In the genomic region with DNA sequence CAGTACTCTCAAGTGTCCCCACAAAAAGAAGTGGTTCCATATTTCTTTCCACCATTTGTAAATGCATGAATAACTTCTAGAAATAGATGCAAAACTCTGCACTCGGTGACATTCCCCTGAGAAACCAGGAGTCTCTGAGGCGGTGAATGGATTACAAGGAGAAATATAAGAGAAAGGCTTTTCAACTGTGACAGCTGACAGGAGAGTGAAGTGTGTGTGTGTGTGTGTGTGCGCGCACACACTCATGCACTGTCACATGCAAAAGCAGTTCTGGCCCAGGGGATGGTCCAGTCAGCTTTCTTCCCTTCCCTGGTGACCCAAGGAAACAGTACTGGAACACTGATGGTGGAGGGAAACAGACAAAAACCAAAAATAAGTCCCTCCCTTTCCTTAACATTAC, we compare ENCODE assay signal across 25 cellular contexts.
"Had no signal": no experiment of that assay in that cellular context is flagged by ENCODE, and none has a peak within 500 bp of the region (broad histone marks: within the 10 kb centered on the region; RNA-seq: fewer than 3 reads in every experiment).

No MANE protein-coding gene starts in this region.

- H3K27me3 ChIP-seq: colonic mucosa, foreskin keratinocyte, gastroesophageal sphincter, heart left ventricle, hepatocyte, left lung had no signal

- H3K4me3 Mint-ChIP-seq: dendritic cell treated with granulocyte-macrophage colony-stimulating factor and Interleukin-4, amounts not matched to agents 40 ng/mL and 50 ng/mL, for 4 days; effector memory CD8-positive, alpha-beta T cell; endodermal cell; immature natural killer cell; mesothelial cell of epicardium had no signal

- H3K4me1 ChIP-seq: colonic mucosa, foreskin keratinocyte, gastroesophageal sphincter, heart left ventricle, left lung, lower lobe of right lung had no signal

- DNase-seq: colonic mucosa; cortex of kidney; effector CD8-positive, alpha-beta T cell; effector memory CD8-positive, alpha-beta T cell; endodermal cell; erythroblast; foreskin keratinocyte; heart left ventricle; hypothalamus; immature natural killer cell; islet precursor cell; kidney; kidney glomerular epithelial cell; left colon; left lung; left ventricle myocardium superior; lower lobe of right lung; mesenchymal stem cell; mucosa of descending colon had no signal

- H2AFZ ChIP-seq: hepatocyte had no signal

- H3K9me3 Mint-ChIP-seq: dendritic cell treated with granulocyte-macrophage colony-stimulating factor and Interleukin-4, amounts not matched to agents 40 ng/mL and 50 ng/mL, for 4 days; effector memory CD8-positive, alpha-beta T cell; endodermal cell; mesothelial cell of epicardium had no signal

- H3K9me3 ChIP-seq: colonic mucosa, gastroesophageal sphincter, heart left ventricle, left lung, lower lobe of right lung had no signal

- H3K36me3 Mint-ChIP-seq: immature natural killer cell, mesothelial cell of epicardium had no signal

- ATAC-seq: effector memory CD8-positive, alpha-beta T cell; esophagus mucosa; foreskin keratinocyte; gastroesophageal sphincter; heart left ventricle; left colon; left lung; left ventricle myocardium superior; lower lobe of right lung; mucosa of descending colon had no signal

- H3K79me2 ChIP-seq: hepatocyte had no signal

- H3K4me1 Mint-ChIP-seq: immature natural killer cell had no signal

- H3K4me3 ChIP-seq: colonic mucosa, gastroesophageal sphincter, heart left ventricle, hepatocyte, left lung, lower lobe of right lung, mucosa of descending colon had no signal

- H3K27me3 Mint-ChIP-seq: dendritic cell treated with granulocyte-macrophage colony-stimulating factor and Interleukin-4, amounts not matched to agents 40 ng/mL and 50 ng/mL, for 4 days; effector memory CD8-positive, alpha-beta T cell had no signal

- H3K27ac Mint-ChIP-seq: dendritic cell treated with granulocyte-macrophage colony-stimulating factor and Interleukin-4, amounts not matched to agents 40 ng/mL and 50 ng/mL, for 4 days; effector memory CD8-positive, alpha-beta T cell; endodermal cell; immature natural killer cell; mesothelial cell of epicardium had no signal

- H3K36me3 ChIP-seq: colonic mucosa, gastroesophageal sphincter, heart left ventricle, left lung, lower lobe of right lung had no signal

- H3K4me2 ChIP-seq: hepatocyte had no signal

- H3K27ac ChIP-seq: colonic mucosa, epithelial cell of prostate, foreskin keratinocyte, gastroesophageal sphincter, heart left ventricle, hepatocyte, left lung, lower lobe of right lung had no signal
